In the genomic region with DNA sequence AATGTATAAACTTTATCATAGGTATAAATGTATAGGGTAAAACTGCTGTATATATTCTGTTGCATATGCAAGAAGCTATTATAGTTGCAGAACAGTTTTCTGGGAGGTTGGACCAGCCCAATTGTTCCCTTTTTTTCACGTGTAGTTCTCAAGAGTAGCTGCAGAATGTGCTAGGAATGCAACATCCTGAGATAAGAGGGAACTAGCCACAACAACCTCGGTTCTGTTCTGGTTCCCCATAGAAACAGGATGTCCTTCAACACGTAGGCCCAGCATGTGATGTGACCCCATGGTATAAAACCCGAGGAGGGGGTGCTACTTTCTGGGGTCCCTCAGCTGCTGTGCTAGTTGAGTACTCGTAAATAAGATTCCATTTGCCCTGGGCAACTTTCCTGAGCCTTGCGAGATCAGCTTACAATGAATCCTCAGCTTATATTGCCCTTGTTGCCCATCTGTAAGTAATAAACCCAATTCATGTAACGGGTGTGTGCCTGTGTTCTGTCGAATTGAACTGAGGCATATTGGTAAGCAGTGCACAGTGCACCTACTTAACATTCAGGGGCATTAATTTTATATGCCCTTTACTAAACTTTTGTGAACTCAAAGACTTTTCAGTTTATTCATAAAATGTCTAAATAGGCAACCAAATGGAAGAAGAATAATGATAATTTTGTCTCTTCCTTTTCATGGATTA, we compare ENCODE assay signal across 1 cellular context.
TF ChIP-seq lines count a peak whose summit lies in the region.

No MANE protein-coding gene starts in this region.

TF ChIP-seq in K562, 482 proteins besides CTCF, POLR2A, EP300 and RAD21:
- TF ChIP-seq NR3C1 (CRISPR knock-in tag; IDR thresholded peaks at IDR 0.05), result no peak
- no peak for TF ChIP-seq ZBTB2 (IDR thresholded peaks at IDR 0.05)
- no peak for TF ChIP-seq ARID2 (IDR thresholded peaks at IDR 0.05)
- no peak for TF ChIP-seq HNRNPL (IDR thresholded peaks at IDR 0.05; ENCODE audit: low read depth, low read length)
- TF ChIP-seq, protein P1, sequence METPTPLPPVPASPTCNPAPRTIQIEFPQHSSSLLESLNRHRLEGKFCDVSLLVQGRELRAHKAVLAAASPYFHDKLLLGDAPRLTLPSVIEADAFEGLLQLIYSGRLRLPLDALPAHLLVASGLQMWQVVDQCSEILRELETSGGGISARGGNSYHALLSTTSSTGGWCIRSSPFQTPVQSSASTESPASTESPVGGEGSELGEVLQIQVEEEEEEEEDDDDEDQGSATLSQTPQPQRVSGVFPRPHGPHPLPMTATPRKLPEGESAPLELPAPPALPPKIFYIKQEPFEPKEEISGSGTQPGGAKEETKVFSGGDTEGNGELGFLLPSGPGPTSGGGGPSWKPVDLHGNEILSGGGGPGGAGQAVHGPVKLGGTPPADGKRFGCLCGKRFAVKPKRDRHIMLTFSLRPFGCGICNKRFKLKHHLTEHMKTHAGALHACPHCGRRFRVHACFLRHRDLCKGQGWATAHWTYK (CRISPR knock-in tag; IDR thresholded peaks at IDR 0.05), result no peak
- TF ChIP-seq, protein P2, sequence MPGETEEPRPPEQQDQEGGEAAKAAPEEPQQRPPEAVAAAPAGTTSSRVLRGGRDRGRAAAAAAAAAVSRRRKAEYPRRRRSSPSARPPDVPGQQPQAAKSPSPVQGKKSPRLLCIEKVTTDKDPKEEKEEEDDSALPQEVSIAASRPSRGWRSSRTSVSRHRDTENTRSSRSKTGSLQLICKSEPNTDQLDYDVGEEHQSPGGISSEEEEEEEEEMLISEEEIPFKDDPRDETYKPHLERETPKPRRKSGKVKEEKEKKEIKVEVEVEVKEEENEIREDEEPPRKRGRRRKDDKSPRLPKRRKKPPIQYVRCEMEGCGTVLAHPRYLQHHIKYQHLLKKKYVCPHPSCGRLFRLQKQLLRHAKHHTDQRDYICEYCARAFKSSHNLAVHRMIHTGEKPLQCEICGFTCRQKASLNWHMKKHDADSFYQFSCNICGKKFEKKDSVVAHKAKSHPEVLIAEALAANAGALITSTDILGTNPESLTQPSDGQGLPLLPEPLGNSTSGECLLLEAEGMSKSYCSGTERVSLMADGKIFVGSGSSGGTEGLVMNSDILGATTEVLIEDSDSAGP (CRISPR knock-in tag; IDR thresholded peaks at IDR 0.05), result no peak
- TF ChIP-seq, protein P3, sequence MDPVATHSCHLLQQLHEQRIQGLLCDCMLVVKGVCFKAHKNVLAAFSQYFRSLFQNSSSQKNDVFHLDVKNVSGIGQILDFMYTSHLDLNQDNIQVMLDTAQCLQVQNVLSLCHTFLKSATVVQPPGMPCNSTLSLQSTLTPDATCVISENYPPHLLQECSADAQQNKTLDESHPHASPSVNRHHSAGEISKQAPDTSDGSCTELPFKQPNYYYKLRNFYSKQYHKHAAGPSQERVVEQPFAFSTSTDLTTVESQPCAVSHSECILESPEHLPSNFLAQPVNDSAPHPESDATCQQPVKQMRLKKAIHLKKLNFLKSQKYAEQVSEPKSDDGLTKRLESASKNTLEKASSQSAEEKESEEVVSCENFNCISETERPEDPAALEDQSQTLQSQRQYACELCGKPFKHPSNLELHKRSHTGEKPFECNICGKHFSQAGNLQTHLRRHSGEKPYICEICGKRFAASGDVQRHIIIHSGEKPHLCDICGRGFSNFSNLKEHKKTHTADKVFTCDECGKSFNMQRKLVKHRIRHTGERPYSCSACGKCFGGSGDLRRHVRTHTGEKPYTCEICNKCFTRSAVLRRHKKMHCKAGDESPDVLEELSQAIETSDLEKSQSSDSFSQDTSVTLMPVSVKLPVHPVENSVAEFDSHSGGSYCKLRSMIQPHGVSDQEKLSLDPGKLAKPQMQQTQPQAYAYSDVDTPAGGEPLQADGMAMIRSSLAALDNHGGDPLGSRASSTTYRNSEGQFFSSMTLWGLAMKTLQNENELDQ (CRISPR knock-in tag; IDR thresholded peaks at IDR 0.05; ENCODE audit: borderline replicate concordance), result no peak
- TF ChIP-seq SLC30A9 (CRISPR knock-in tag; IDR thresholded peaks at IDR 0.05), result no peak
- TF ChIP-seq, protein P4, sequence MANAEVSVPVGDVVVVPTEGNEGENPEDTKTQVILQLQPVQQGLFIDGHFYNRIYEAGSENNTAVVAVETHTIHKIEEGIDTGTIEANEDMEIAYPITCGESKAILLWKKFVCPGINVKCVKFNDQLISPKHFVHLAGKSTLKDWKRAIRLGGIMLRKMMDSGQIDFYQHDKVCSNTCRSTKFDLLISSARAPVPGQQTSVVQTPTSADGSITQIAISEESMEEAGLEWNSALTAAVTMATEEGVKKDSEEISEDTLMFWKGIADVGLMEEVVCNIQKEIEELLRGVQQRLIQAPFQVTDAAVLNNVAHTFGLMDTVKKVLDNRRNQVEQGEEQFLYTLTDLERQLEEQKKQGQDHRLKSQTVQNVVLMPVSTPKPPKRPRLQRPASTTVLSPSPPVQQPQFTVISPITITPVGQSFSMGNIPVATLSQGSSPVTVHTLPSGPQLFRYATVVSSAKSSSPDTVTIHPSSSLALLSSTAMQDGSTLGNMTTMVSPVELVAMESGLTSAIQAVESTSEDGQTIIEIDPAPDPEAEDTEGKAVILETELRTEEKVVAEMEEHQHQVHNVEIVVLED (CRISPR knock-in tag; IDR thresholded peaks at IDR 0.05), result no peak
- TF ChIP-seq ETV6 (IDR thresholded peaks at IDR 0.05; ENCODE audit: borderline replicate concordance in 1 of 2, low read depth in 2 of 2, low read length in 1 of 2), result no peak
- TF ChIP-seq ETV6 (CRISPR knock-in tag; IDR thresholded peaks at IDR 0.05; ENCODE audit: borderline replicate concordance), result no peak
- TF ChIP-seq HMBOX1 (IDR thresholded peaks at IDR 0.05), result no peak
- TF ChIP-seq KAT7 (CRISPR knock-in tag; IDR thresholded peaks at IDR 0.05; ENCODE audit: borderline replicate concordance), result no peak
- TF ChIP-seq PHF8 (IDR thresholded peaks at IDR 0.05; ENCODE audit: borderline replicate concordance, low read length), result no peak
- no peak for TF ChIP-seq BRF1 (IDR thresholded peaks at IDR 0.05; ENCODE audit: borderline replicate concordance, extremely low read depth, insufficient read length)
- TF ChIP-seq, protein P5, sequence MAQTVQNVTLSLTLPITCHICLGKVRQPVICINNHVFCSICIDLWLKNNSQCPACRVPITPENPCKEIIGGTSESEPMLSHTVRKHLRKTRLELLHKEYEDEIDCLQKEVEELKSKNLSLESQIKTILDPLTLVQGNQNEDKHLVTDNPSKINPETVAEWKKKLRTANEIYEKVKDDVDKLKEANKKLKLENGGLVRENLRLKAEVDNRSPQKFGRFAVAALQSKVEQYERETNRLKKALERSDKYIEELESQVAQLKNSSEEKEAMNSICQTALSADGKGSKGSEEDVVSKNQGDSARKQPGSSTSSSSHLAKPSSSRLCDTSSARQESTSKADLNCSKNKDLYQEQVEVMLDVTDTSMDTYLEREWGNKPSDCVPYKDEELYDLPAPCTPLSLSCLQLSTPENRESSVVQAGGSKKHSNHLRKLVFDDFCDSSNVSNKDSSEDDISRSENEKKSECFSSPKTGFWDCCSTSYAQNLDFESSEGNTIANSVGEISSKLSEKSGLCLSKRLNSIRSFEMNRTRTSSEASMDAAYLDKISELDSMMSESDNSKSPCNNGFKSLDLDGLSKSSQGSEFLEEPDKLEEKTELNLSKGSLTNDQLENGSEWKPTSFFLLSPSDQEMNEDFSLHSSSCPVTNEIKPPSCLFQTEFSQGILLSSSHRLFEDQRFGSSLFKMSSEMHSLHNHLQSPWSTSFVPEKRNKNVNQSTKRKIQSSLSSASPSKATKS (CRISPR knock-in tag; IDR thresholded peaks at IDR 0.05), result no peak
- no peak for TF ChIP-seq JUND (IDR thresholded peaks at IDR 0.05; ENCODE audit: borderline replicate concordance, low read depth, low read length)
- no peak for TF ChIP-seq JUND (tag; IDR thresholded peaks at IDR 0.05; ENCODE audit: borderline replicate concordance, low read depth, low read length)
- TF ChIP-seq TFAP4 (CRISPR knock-in tag; IDR thresholded peaks at IDR 0.05; ENCODE audit: borderline replicate concordance), result no peak
- TF ChIP-seq TAL1 (IDR thresholded peaks at IDR 0.05), result no peak
TF ChIP-seq in K562: peak in this region for 0.
